In the genomic region with DNA sequence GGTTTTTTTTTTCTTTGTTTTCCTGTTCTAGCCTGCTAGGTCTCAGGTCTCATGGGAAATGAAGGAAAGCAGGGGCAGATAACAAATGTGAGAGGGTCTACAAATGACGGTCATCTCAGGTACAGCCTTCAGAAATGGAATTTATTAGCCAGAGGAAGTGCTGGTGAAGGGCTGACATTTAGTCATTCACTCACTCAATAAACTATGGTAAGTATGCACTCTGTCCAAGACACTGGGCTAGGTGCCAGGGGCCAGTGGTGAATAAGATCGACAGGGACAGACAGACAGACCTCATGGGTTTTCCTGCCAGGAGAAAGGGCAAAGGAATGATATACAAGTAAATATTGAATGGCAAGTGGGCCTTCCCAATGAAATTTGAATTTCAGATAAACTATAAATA, we compare ENCODE assay signal across 11 cellular contexts. TPM values are rescaled to one million over a fixed set of nuclear protein-coding genes. Genes with fewer than 3 reads are reported as not detected.
DNase-seq lines count a peak whose midpoint lies in the region; ATAC-seq and TF ChIP-seq lines count a peak whose summit lies in the region.
"Had no signal": no experiment of that assay in that cellular context is flagged by ENCODE, and none has a peak within 500 bp of the region (broad histone marks: within the 10 kb centered on the region; RNA-seq: fewer than 3 reads in every experiment).

No MANE protein-coding gene starts in this region.

- DNase-seq in HCT116 (ENCODE audit: low read depth, low spot score) (no peak), SJSA1 (ENCODE audit: low read depth in 1 of 2, low spot score in 2 of 2) (peak; percentile 84 to 96), fibroblast of peridontal ligament (ENCODE audit: extremely low read depth) (peak; percentile 31), renal cortical epithelial cell (ENCODE audit: low read depth) (peak; percentile 93), NCI-H1694 (lab: John Stamatoyannopoulos, UW) (no peak), HuH-7 (ENCODE audit: low spot score) (no peak)
- DNase-seq in central memory CD4-positive, alpha-beta T cell: no peak
- DNase-seq: dorsolateral prefrontal cortex, naive B cell had no signal

- H3K36me3 ChIP-seq in HCT116 (ENCODE audit: control insufficient read depth in 1 of 2, insufficient read depth in 2 of 2, low read length in 2 of 2) (no peaks in the 10 kb centered on the region), SJSA1 (no peaks in the 10 kb centered on the region)

- CTCF ChIA-PET in HCT116 (lab: Charles Lee): no interaction called here

- H3K4me1 ChIP-seq in HCT116 (ENCODE audit: control insufficient read depth in 1 of 2, insufficient read depth in 2 of 2, low read length in 2 of 2): peaks cover 0 to 20% of the 10 kb centered on the region in 2 experiments; a peak in 3 of 4 replicates
- peaks cover 39% of the 10 kb centered on the region for H3K4me1 ChIP-seq in SJSA1 (replicated peaks)

- no peaks in the 10 kb centered on the region for H3K9me2 ChIP-seq in HCT116 (ENCODE audit: insufficient read depth)

- H3K27ac ChIP-seq in HCT116 (ENCODE audit: low read depth, low read length) (no peak overlapping the region), SJSA1 (peak overlapping the region; percentile 74)
- H3K27ac ChIP-seq: dorsolateral prefrontal cortex had no signal

- peak; percentile 62 for ATAC-seq in HCT116
- no peak for ATAC-seq in HG03520 (IDR thresholded peaks at IDR 0.05; ENCODE audit: unreplicated experiment)

- H4K20me1 ChIP-seq in HCT116 (ENCODE audit: insufficient read depth): no peaks in the 10 kb centered on the region

- RAD21 ChIA-PET in HCT116 (lab: Charles Lee; ENCODE audit: low non-redundant PET in 1 of 2, low total read pairs in 2 of 2, uncharacterized antibody in 2 of 2, unreplicated experiment in 2 of 2): no interaction called here

- no peak for TF ChIP-seq POLR2A in HCT116 (IDR thresholded peaks at IDR 0.05; ENCODE audit: borderline replicate concordance, extremely low read depth, insufficient read depth, insufficient read length)

- H3K27me3 ChIP-seq in HCT116 (ENCODE audit: insufficient read depth, low read length): no peaks in the 10 kb centered on the region
- no peaks in the 10 kb centered on the region for H3K27me3 ChIP-seq in SJSA1 (replicated peaks)

- no peak overlapping the region for H2AFZ ChIP-seq in HCT116 (ENCODE audit: low read depth, low read length, poor library complexity, severe bottlenecking)

- BruUV-seq in HCT116 (replicated peaks; lab: Mats Ljungman, UMichigan): no TSS peak

- H3K4me3 ChIP-seq in HCT116 (replicated peaks in 1 of 2; ENCODE audit: low read depth in 1 of 2, low read length in 2 of 2) (no peak overlapping the region), SJSA1 (no peak overlapping the region)
- H3K4me3 ChIP-seq: dorsolateral prefrontal cortex had no signal

- POLR2A ChIA-PET in HCT116 (lab: Charles Lee): no interaction called here

- no peaks in the 10 kb centered on the region for H3K79me2 ChIP-seq in HCT116 (ENCODE audit: insufficient read depth, low read length)

- intact Hi-C loops in HCT116 (cut with micrococcal nuclease): no loop called here

- TF ChIP-seq CTCF in HCT116 (IDR thresholded peaks at IDR 0.05 in 2 of 3, conservative IDR thresholded peaks at IDR 0.05 in 1 of 3; ENCODE audit: borderline replicate concordance in 1 of 3, insufficient read depth in 1 of 3, low read depth in 2 of 3, low read length in 2 of 3): no peak

- peak overlapping the region; percentile 49 for H3K4me2 ChIP-seq in HCT116 (ENCODE audit: low read length)

- no peak for TF ChIP-seq RAD21 in HCT116 (IDR thresholded peaks at IDR 0.05; ENCODE audit: low read depth)

- H3K9me3 ChIP-seq in HCT116 (ENCODE audit: control insufficient read depth in 1 of 2, insufficient read depth in 1 of 2, low read depth in 1 of 2, low read length in 2 of 2) (no peaks in the 10 kb centered on the region), SJSA1 (replicated peaks) (no peaks in the 10 kb centered on the region)

- no peak overlapping the region for H3K9ac ChIP-seq in HCT116 (ENCODE audit: low read length)

TF ChIP-seq in HCT116, 20 proteins besides CTCF, POLR2A, EP300 and RAD21:
- TF ChIP-seq, protein P1, sequence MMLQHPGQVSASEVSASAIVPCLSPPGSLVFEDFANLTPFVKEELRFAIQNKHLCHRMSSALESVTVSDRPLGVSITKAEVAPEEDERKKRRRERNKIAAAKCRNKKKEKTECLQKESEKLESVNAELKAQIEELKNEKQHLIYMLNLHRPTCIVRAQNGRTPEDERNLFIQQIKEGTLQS (IDR thresholded peaks at IDR 0.05): no peak
- TF ChIP-seq SP1 (IDR thresholded peaks at IDR 0.05; ENCODE audit: low read depth): peak; percentile 43
- TF ChIP-seq, protein P2, sequence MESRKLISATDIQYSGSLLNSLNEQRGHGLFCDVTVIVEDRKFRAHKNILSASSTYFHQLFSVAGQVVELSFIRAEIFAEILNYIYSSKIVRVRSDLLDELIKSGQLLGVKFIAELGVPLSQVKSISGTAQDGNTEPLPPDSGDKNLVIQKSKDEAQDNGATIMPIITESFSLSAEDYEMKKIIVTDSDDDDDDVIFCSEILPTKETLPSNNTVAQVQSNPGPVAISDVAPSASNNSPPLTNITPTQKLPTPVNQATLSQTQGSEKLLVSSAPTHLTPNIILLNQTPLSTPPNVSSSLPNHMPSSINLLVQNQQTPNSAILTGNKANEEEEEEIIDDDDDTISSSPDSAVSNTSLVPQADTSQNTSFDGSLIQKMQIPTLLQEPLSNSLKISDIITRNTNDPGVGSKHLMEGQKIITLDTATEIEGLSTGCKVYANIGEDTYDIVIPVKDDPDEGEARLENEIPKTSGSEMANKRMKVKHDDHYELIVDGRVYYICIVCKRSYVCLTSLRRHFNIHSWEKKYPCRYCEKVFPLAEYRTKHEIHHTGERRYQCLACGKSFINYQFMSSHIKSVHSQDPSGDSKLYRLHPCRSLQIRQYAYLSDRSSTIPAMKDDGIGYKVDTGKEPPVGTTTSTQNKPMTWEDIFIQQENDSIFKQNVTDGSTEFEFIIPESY (IDR thresholded peaks at IDR 0.05; ENCODE audit: extremely low read depth, insufficient replicate concordance, low read length): no peak
- TF ChIP-seq CBX3 (IDR thresholded peaks at IDR 0.05; ENCODE audit: low read depth): no peak
- TF ChIP-seq FOSL1 (IDR thresholded peaks at IDR 0.05; ENCODE audit: low read depth): peak; percentile 40; the same call in 1 of the 2 replicates
- TF ChIP-seq, protein P3, sequence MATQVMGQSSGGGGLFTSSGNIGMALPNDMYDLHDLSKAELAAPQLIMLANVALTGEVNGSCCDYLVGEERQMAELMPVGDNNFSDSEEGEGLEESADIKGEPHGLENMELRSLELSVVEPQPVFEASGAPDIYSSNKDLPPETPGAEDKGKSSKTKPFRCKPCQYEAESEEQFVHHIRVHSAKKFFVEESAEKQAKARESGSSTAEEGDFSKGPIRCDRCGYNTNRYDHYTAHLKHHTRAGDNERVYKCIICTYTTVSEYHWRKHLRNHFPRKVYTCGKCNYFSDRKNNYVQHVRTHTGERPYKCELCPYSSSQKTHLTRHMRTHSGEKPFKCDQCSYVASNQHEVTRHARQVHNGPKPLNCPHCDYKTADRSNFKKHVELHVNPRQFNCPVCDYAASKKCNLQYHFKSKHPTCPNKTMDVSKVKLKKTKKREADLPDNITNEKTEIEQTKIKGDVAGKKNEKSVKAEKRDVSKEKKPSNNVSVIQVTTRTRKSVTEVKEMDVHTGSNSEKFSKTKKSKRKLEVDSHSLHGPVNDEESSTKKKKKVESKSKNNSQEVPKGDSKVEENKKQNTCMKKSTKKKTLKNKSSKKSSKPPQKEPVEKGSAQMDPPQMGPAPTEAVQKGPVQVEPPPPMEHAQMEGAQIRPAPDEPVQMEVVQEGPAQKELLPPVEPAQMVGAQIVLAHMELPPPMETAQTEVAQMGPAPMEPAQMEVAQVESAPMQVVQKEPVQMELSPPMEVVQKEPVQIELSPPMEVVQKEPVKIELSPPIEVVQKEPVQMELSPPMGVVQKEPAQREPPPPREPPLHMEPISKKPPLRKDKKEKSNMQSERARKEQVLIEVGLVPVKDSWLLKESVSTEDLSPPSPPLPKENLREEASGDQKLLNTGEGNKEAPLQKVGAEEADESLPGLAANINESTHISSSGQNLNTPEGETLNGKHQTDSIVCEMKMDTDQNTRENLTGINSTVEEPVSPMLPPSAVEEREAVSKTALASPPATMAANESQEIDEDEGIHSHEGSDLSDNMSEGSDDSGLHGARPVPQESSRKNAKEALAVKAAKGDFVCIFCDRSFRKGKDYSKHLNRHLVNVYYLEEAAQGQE (IDR thresholded peaks at IDR 0.05; ENCODE audit: low read depth): no peak
- no peak for TF ChIP-seq SIN3A (IDR thresholded peaks at IDR 0.05; ENCODE audit: low read depth)
- no peak for TF ChIP-seq ZNF274 (IDR thresholded peaks at IDR 0.05; ENCODE audit: low read depth, low read length)
- no peak for TF ChIP-seq JUND (IDR thresholded peaks at IDR 0.05)
- TF ChIP-seq, protein P4, sequence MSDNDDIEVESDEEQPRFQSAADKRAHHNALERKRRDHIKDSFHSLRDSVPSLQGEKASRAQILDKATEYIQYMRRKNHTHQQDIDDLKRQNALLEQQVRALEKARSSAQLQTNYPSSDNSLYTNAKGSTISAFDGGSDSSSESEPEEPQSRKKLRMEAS (IDR thresholded peaks at IDR 0.05): no peak
- no peak for TF ChIP-seq ELF1 (IDR thresholded peaks at IDR 0.05; ENCODE audit: borderline replicate concordance, low read depth)

RNA-seq across cellular contexts. Expression of gene PDE6A, which starts 6.3 kb away (rescaled TPM):
- not detected for total RNA-seq in HCT116 (2021; ENCODE audit: unreplicated experiment)
- 0.01 TPM in 1 of 2 replicates, not detected in the other for polyA plus RNA-seq in HCT116 (2012)
- total RNA-seq in SJSA1 (2014; rRNA removed; shearing (Covaris generic)): 0.05 TPM in 1 of 2 replicates, not detected in the other
- total RNA-seq in renal cortical epithelial cell: 0.10 TPM in 1 of 2 replicates, not detected in the other
- total RNA-seq: activated CD8-positive, alpha-beta memory T cell treated with anti-CD3 and anti-CD28 coated beads for 36 hours had no signal

RNA-seq across cellular contexts. Expression of gene SLC26A2, which starts 22.3 kb away (rescaled TPM):
- total RNA-seq in HCT116 (2021; ENCODE audit: unreplicated experiment): 7.8 TPM
- 1.6 and 2.1 TPM in 2 replicates for polyA plus RNA-seq in HCT116 (2012)
- total RNA-seq in SJSA1 (2014; rRNA removed; shearing (Covaris generic)): 24.5 and 39.0 TPM in 2 replicates
- total RNA-seq in renal cortical epithelial cell: 97.9 and 100.0 TPM in 2 replicates

Comparison
In these comparisons a context has a peak if more than half of its experiments do, and no peak if none do; other contexts are left out.
1. DNase-seq: peak in SJSA1 (2 of 2), fibroblast of peridontal ligament (single experiment) and renal cortical epithelial cell (single experiment); none in HCT116 (single experiment), NCI-H1694 (single experiment), HuH-7 (single experiment) and central memory CD4-positive, alpha-beta T cell (single experiment).